20 cellular contexts compared by ENCODE assay signal in the genomic region with DNA sequence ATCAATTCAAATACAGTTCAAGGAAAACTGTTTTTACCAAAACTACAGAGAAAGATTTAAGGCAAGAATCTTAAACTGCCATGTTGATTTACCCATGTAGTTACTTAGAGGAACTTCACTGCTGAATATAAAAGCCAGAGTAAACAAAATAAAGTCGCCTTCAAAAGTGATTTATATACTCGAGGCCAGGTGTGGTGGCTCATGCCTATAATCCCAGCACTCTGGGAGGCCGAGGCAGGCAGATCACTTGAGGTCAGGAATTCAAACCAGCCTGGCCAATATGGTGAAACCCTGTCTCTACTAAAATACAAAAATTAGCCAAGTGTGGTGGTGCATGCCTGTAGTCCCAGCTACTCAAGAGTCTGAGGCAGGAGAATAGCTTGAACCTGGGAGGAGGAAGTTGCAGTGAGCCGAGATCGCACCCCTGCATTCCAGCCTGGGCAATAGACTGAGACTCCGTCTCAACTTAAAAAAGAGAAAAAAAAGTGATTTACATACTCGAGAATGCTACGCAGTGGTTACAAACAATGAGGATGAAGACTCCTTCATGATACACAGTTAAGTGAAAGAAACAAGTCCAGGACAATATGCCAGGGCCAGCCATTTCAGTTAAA.
"Had no signal": no experiment of that assay in that cellular context is flagged by ENCODE, and none has a peak within 500 bp of the region (broad histone marks: within the 10 kb centered on the region; RNA-seq: fewer than 3 reads in every experiment).

No MANE protein-coding gene starts in this region.

- H3K4me1 Mint-ChIP-seq: natural killer cell; stimulated activated naive B cell treated with anti-CD40 and anti-IgM and Interleukin-4, amounts not matched to agents 10 μg/mL and 1 μg/mL and 100 μg/mL, for 72 hours; stimulated activated naive CD8-positive, alpha-beta T cell treated with anti-CD3 and anti-CD28 coated beads, Interleukin-15, amount 100 ng/mL, for 72 hours had no signal

- ATAC-seq: left lobe of liver; natural killer cell; right lobe of liver; stimulated activated naive B cell treated with anti-CD40 and anti-IgM and Interleukin-4, amounts not matched to agents 10 μg/mL and 1 μg/mL and 100 μg/mL, for 72 hours; stimulated activated naive CD8-positive, alpha-beta T cell treated with anti-CD3 and anti-CD28 coated beads, Interleukin-15, amount 100 ng/mL, for 72 hours had no signal

- H3K36me3 ChIP-seq: right lobe of liver, spleen had no signal

- H3K9me3 ChIP-seq: right lobe of liver, spleen, testis had no signal

- H3K9me3 Mint-ChIP-seq: endodermal cell; natural killer cell; neural crest cell; stimulated activated naive B cell treated with anti-CD40 and anti-IgM and Interleukin-4, amounts not matched to agents 10 μg/mL and 1 μg/mL and 100 μg/mL, for 72 hours; stimulated activated naive CD8-positive, alpha-beta T cell treated with anti-CD3 and anti-CD28 coated beads, Interleukin-15, amount 100 ng/mL, for 72 hours had no signal

- H3K27me3 ChIP-seq: hepatocyte, right lobe of liver, testis had no signal

- DNase-seq: effector CD4-positive, alpha-beta T cell; endodermal cell; erythroblast; foreskin melanocyte; head of caudate nucleus; kidney; mammary epithelial cell; natural killer cell; posterior cingulate gyrus; right lobe of liver; spleen; stimulated activated CD4-positive, alpha-beta T cell treated with anti-CD3 and anti-CD28 coated beads, Interleukin-2, amount 100 ng/mL, for 24 hours; stimulated activated CD4-positive, alpha-beta T cell treated with anti-CD3 and anti-CD28 coated beads, Interleukin-4, amount 100 ng/mL, for 4 hours; stimulated activated naive B cell treated with anti-CD40 and anti-IgM and Interleukin-4, amounts not matched to agents 10 μg/mL and 1 μg/mL and 100 μg/mL, for 72 hours; stimulated activated naive CD8-positive, alpha-beta T cell treated with anti-CD3 and anti-CD28 coated beads, Interleukin-15, amount 100 ng/mL, for 72 hours; testis had no signal

- H3K36me3 Mint-ChIP-seq: natural killer cell; stimulated activated naive B cell treated with anti-CD40 and anti-IgM and Interleukin-4, amounts not matched to agents 10 μg/mL and 1 μg/mL and 100 μg/mL, for 72 hours had no signal

- H3K27ac ChIP-seq: coronary artery, hepatocyte, right lobe of liver, spleen, testis had no signal

- H3K4me1 ChIP-seq: right lobe of liver, spleen had no signal

- H3K4me3 Mint-ChIP-seq: endodermal cell; natural killer cell; neural crest cell; stimulated activated naive B cell treated with anti-CD40 and anti-IgM and Interleukin-4, amounts not matched to agents 10 μg/mL and 1 μg/mL and 100 μg/mL, for 72 hours; stimulated activated naive CD8-positive, alpha-beta T cell treated with anti-CD3 and anti-CD28 coated beads, Interleukin-15, amount 100 ng/mL, for 72 hours had no signal

- H3K27ac Mint-ChIP-seq: endodermal cell; natural killer cell; stimulated activated naive B cell treated with anti-CD40 and anti-IgM and Interleukin-4, amounts not matched to agents 10 μg/mL and 1 μg/mL and 100 μg/mL, for 72 hours; stimulated activated naive CD8-positive, alpha-beta T cell treated with anti-CD3 and anti-CD28 coated beads, Interleukin-15, amount 100 ng/mL, for 72 hours had no signal

- H3K4me3 ChIP-seq: coronary artery, hepatocyte, right lobe of liver, spleen, testis had no signal
